ENCODE assay signal across 2 cellular contexts in genomic region chr3:168161696-168162095, GRCh38.
TF ChIP-seq lines count a peak whose summit lies in the region.

No MANE protein-coding gene starts in this region.

TF ChIP-seq in GM23338, 12 proteins besides CTCF, POLR2A, EP300 and RAD21 (continued from another document):
- no peak for TF ChIP-seq ZNF462 (CRISPR knock-in tag; IDR thresholded peaks at IDR 0.05)
- TF ChIP-seq ZNF331 (CRISPR knock-in tag; IDR thresholded peaks at IDR 0.05; ENCODE audit: low read depth) = no peak
- TF ChIP-seq EZH2phosphoT487 (IDR thresholded peaks at IDR 0.05; ENCODE audit: unreplicated experiment) = no peak
- TF ChIP-seq REST (IDR thresholded peaks at IDR 0.05; ENCODE audit: unreplicated experiment) = no peak
- TF ChIP-seq NANOG (IDR thresholded peaks at IDR 0.05; ENCODE audit: borderline replicate concordance) = no peak
TF ChIP-seq in GM23338: peak in this region for 0.

TF ChIP-seq in SK-N-SH treated with all-trans-retinoic acid at 6 μM for 48 hours, 23 proteins besides CTCF, POLR2A, EP300 and RAD21 (continued from another document):
- TF ChIP-seq TCF4 (CRISPR knock-in tag; IDR thresholded peaks at IDR 0.05; ENCODE audit: borderline replicate concordance) = no peak
- no peak for TF ChIP-seq ARNTL (CRISPR knock-in tag; IDR thresholded peaks at IDR 0.05; ENCODE audit: borderline replicate concordance, low read depth)
- no peak for TF ChIP-seq PPARA (CRISPR knock-in tag; IDR thresholded peaks at IDR 0.05; ENCODE audit: borderline replicate concordance)
- TF ChIP-seq TSHZ2 (CRISPR knock-in tag; IDR thresholded peaks at IDR 0.05) = no peak
- no peak for TF ChIP-seq ISL1 (CRISPR knock-in tag; IDR thresholded peaks at IDR 0.05)
- no peak for TF ChIP-seq ESRRG (CRISPR knock-in tag; IDR thresholded peaks at IDR 0.05)
- TF ChIP-seq TOX (CRISPR knock-in tag; IDR thresholded peaks at IDR 0.05; ENCODE audit: borderline replicate concordance) = no peak
- no peak for TF ChIP-seq RARB (CRISPR knock-in tag; IDR thresholded peaks at IDR 0.05)
- no peak for TF ChIP-seq SNAI2 (CRISPR knock-in tag; IDR thresholded peaks at IDR 0.05)
- no peak for TF ChIP-seq BACH2 (CRISPR knock-in tag; IDR thresholded peaks at IDR 0.05; ENCODE audit: borderline replicate concordance)
TF ChIP-seq in SK-N-SH treated with all-trans-retinoic acid at 6 μM for 48 hours: peak in this region for 0.
